8 cellular contexts compared by ENCODE assay signal in genomic region chr19:50357178-50358100, GRCh38. TPM values are rescaled to one million over a fixed set of nuclear protein-coding genes. Genes with fewer than 3 reads are reported as not detected.
DNase-seq lines count a peak whose midpoint lies in the region; TF ChIP-seq lines count a peak whose summit lies in the region.

No MANE protein-coding gene starts in this region.

- H3K9me3 ChIP-seq in BE2C (no peaks in the 10 kb centered on the region), cardiac muscle cell (ENCODE audit: low read depth) (no peaks in the 10 kb centered on the region)

- DNase-seq in BE2C = peak; percentile 89
- peak; percentile 46 for DNase-seq in GM19238 (ENCODE audit: insufficient read length, low spot score)
- peak; percentile 14 to 60 for DNase-seq in Kasumi-1 (lab: John Stamatoyannopoulos, UW)
- DNase-seq in SK-N-DZ (ENCODE audit: low spot score) = peak; percentile 44
- DNase-seq in activated naive CD4-positive, alpha-beta T cell treated with anti-CD3 and anti-CD28 coated beads, Interleukin-2, amount 50 U/mL, for 16 hours = peak; percentile 89
- DNase-seq in cardiac muscle cell (ENCODE audit: low read depth in 1 of 2, low spot score in 1 of 2) = peak; percentile 69
- peak; percentile 79 for DNase-seq in putamen (ENCODE audit: low spot score)

- 15% methylated on average over 54 of the region's 54 CpGs for WGBS in urinary bladder

- TF ChIP-seq CTCF in BE2C (IDR thresholded peaks at IDR 0.05; ENCODE audit: low read depth, low read length) = peak; percentile 83
- peak; percentile 87 for TF ChIP-seq CTCF in cardiac muscle cell (IDR thresholded peaks at IDR 0.05; ENCODE audit: low read depth, low read length)

- H3K36me3 ChIP-seq in BE2C (no peaks in the 10 kb centered on the region), cardiac muscle cell (no peaks in the 10 kb centered on the region), urinary bladder (ENCODE audit: insufficient read depth) (no peaks in the 10 kb centered on the region)

- H3K27me3 ChIP-seq in BE2C (no peaks in the 10 kb centered on the region), cardiac muscle cell (no peaks in the 10 kb centered on the region)

- H3K4me1 ChIP-seq in BE2C = no peaks in the 10 kb centered on the region
- peaks cover 2% of the 10 kb centered on the region for H3K4me1 ChIP-seq in cardiac muscle cell (ENCODE audit: low read depth)
- no peaks in the 10 kb centered on the region for H3K4me1 ChIP-seq in urinary bladder (ENCODE audit: insufficient read depth)

- H3K27ac ChIP-seq in cardiac muscle cell (no peak overlapping the region), urinary bladder (ENCODE audit: low read depth) (no peak overlapping the region)

- peak overlapping the region; percentile 64 for H3K4me3 ChIP-seq in BE2C (ENCODE audit: low read depth, low read length)
- no peak overlapping the region for H3K4me3 ChIP-seq in cardiac muscle cell
- H3K4me3 ChIP-seq in urinary bladder (ENCODE audit: low read depth, low read length) = peak overlapping the region; percentile 10

RNA-seq across cellular contexts. Expression of gene NAPSA, which starts 8.0 kb away (rescaled TPM):
- polyA plus RNA-seq in BE2C (2012; ENCODE audit: insufficient read depth, insufficient read length, low read depth) = 1.6 TPM
- 0.17 and 0.82 TPM in 2 replicates for polyA plus RNA-seq in SK-N-DZ (2014; cell fraction: cytosol; rRNA removed)
- 3.5 and 5.4 TPM in 2 replicates for polyA plus RNA-seq in SK-N-DZ (2014; cell fraction: nucleus; rRNA removed)
- total RNA-seq in cardiac muscle cell = 0.32 and 3.5 TPM in 2 replicates
- polyA plus RNA-seq in cardiac muscle cell = 0.53 and 1.8 TPM in 2 replicates
- 0.58 TPM for total RNA-seq in urinary bladder
- 0.77 TPM for polyA plus RNA-seq in urinary bladder

RNA-seq across cellular contexts. Expression of gene NR1H2, which starts 18.8 kb away (rescaled TPM):
- polyA plus RNA-seq in BE2C (2012; ENCODE audit: insufficient read depth, insufficient read length, low read depth) = 65.7 TPM
- polyA plus RNA-seq in SK-N-DZ (2014; cell fraction: cytosol; rRNA removed) = 13.1 and 19.1 TPM in 2 replicates
- polyA plus RNA-seq in SK-N-DZ (2014; cell fraction: nucleus; rRNA removed) = 33.6 and 35.6 TPM in 2 replicates
- total RNA-seq in cardiac muscle cell (58.4 and 60.1 TPM in 2 replicates), urinary bladder (33.4 TPM)
- polyA plus RNA-seq in cardiac muscle cell (58.3 and 62.0 TPM in 2 replicates), urinary bladder (136 TPM)

RNA-seq across cellular contexts. Expression of gene POLD1, which starts 26.7 kb away (rescaled TPM):
- polyA plus RNA-seq in BE2C (2012; ENCODE audit: insufficient read depth, insufficient read length, low read depth) = 20.8 TPM
- 65.9 and 70.0 TPM in 2 replicates for polyA plus RNA-seq in SK-N-DZ (2014; cell fraction: cytosol; rRNA removed)
- polyA plus RNA-seq in SK-N-DZ (2014; cell fraction: nucleus; rRNA removed) = 216 and 252 TPM in 2 replicates
- total RNA-seq in cardiac muscle cell (70.7 and 73.8 TPM in 2 replicates), urinary bladder (13.0 TPM)
- polyA plus RNA-seq in cardiac muscle cell (62.3 and 74.3 TPM in 2 replicates), urinary bladder (18.4 TPM)

RNA-seq across cellular contexts. Expression of gene KCNC3, which starts 28.3 kb away (rescaled TPM):
- 7.4 TPM for polyA plus RNA-seq in BE2C (2012; ENCODE audit: insufficient read depth, insufficient read length, low read depth)
- polyA plus RNA-seq in SK-N-DZ (2014; cell fraction: cytosol; rRNA removed) = 0.42 and 0.51 TPM in 2 replicates
- polyA plus RNA-seq in SK-N-DZ (2014; cell fraction: nucleus; rRNA removed) = 1.4 and 3.0 TPM in 2 replicates
- 6.9 and 8.2 TPM in 2 replicates for total RNA-seq in cardiac muscle cell
- polyA plus RNA-seq in cardiac muscle cell = 4.3 and 6.9 TPM in 2 replicates
- 0.79 TPM for total RNA-seq in urinary bladder
- 0.52 TPM for polyA plus RNA-seq in urinary bladder

Comparison
In these comparisons a context has a peak if more than half of its experiments do, and no peak if none do; other contexts are left out.
1. DNase-seq: peak in every context shown above with its lines; median percentile 89 in BE2C; 89 in activated naive CD4-positive, alpha-beta T cell treated with anti-CD3 and anti-CD28 coated beads, Interleukin-2, amount 50 U/mL, for 16 hours; 79 in putamen; 69 in cardiac muscle cell; 46 in GM19238; 44 in SK-N-DZ; 37 in Kasumi-1.